Comparison of ENCODE assay signal across 8 cellular contexts in the genomic region with DNA sequence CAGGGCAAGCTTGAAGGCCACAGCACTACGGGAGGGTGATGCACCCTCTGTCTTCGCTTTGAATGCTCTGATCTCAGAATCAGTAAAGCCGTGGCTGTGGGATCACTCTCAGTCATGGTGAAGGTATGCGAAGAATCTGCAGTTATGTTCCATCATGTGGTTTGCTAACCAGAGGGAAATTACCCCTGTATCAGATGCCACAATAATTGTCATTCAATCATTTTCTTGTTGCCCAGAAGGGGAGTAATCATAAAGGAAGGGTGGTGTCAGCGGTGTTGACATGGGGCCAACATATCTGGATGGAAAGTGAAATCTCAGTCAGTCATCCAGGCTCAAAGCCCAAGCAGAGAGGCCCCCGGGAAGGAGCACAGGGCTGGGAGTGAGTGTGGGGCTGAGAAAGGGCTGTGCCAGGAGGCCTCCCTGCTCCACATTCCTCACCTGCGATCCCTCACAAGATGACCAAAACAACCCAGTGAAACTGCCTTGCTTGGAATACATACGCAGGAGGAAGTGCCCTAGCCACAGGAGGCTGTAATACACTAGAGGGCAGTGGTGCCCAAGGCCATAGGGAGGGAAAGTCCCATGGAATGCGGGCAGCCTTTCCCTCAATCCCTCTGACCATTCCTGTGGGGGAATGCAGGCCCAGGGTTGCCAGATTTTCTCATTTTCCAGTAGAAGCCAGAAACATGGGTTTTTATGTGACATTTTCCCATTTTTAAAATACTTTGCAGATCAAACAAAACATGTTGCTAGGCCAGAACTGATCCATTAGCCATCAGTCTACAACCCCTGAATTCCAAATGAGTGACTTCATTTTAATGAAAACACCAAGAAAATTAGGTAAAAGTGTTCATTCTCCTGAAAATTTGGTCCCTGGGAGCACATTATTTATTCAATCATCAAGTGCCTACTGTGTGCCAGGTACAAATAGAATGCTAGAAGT.
DNase-seq lines count a peak whose midpoint lies in the region; ATAC-seq and TF ChIP-seq lines count a peak whose summit lies in the region.

No MANE protein-coding gene starts in this region.

- DNase-seq in Ammon's horn (ENCODE audit: low spot score), result peak; percentile 15
- peak; percentile 98 for DNase-seq in RWPE1 (ENCODE audit: low spot score)
- DNase-seq in fibroblast of the aortic adventitia (ENCODE audit: low read depth), result peak; percentile 92
- DNase-seq in psoas muscle, result peak in 1 of 2 donors; percentile 24
- DNase-seq in stimulated activated CD4-positive, alpha-beta T cell treated with anti-CD3 and anti-CD28 coated beads, Interleukin-4, amount 100 ng/mL, for 4 hours, result no peak
- no peak for DNase-seq in GM19240 (ENCODE audit: insufficient read length, low spot score)

- CTCF ChIA-PET in RWPE1 (lab: Yijun Ruan, JAX), result interaction anchor here (1.0 to 1.3 kb wide), 2 partner anchors 45 to 407 kb away, joined by 3 read pairs; no protein-coding TSS in a partner anchor

- H3K27me3 ChIP-seq in psoas muscle (ENCODE audit: insufficient read depth in 3 of 3, low read length in 2 of 3), result no peaks in the 10 kb centered on the region

- POLR2A ChIA-PET in RWPE1 (lab: Yijun Ruan, JAX; ENCODE audit: low non-redundant PET), result no interaction called here

- H3K27ac ChIP-seq in RWPE1 (peak overlapping the region; percentile 93), psoas muscle (no peak overlapping the region)

- TF ChIP-seq CTCF in GM12872 (IDR thresholded peaks at IDR 0.05; ENCODE audit: insufficient read depth, low read depth, low read length) (peak; percentile 52), RWPE1 (conservative IDR thresholded peaks at IDR 0.05; ENCODE audit: low read depth) (peak; percentile 83), fibroblast of the aortic adventitia (IDR thresholded peaks at IDR 0.05; ENCODE audit: insufficient read depth, low read length) (peak; percentile 72), psoas muscle (IDR thresholded peaks at IDR 0.05) (peak; percentile 48)

- ATAC-seq in psoas muscle, result peak; percentile 64 to 84 (median 70)
- ATAC-seq in HG02973 (IDR thresholded peaks at IDR 0.05; ENCODE audit: unreplicated experiment), result no peak

- no peaks in the 10 kb centered on the region for H3K9me3 ChIP-seq in psoas muscle

- no peak overlapping the region for H3K4me3 ChIP-seq in fibroblast of the aortic adventitia (ENCODE audit: low read depth, low read length)
- no peak overlapping the region for H3K4me3 ChIP-seq in psoas muscle

- H3K4me1 ChIP-seq in psoas muscle, result no peaks in the 10 kb centered on the region

- WGBS in psoas muscle, 3 donors, result 30 to 33% (median 33%) methylated on average over 9 of the region's 9 CpGs

- intact Hi-C loops in psoas muscle (cut with DNase I), result loop anchor here in 1 of 2 donors (5.0 kb wide), 1 partner anchor 161 kb away; no protein-coding TSS in a partner anchor

- no peaks in the 10 kb centered on the region for H3K36me3 ChIP-seq in psoas muscle (ENCODE audit: insufficient read depth in 1 of 2, low read depth in 1 of 2)

Comparison
In these comparisons a context has a peak if more than half of its experiments do, and no peak if none do; other contexts are left out.
1. DNase-seq: peak in Ammon's horn (single experiment), RWPE1 (single experiment) and fibroblast of the aortic adventitia (single experiment); none in stimulated activated CD4-positive, alpha-beta T cell treated with anti-CD3 and anti-CD28 coated beads, Interleukin-4, amount 100 ng/mL, for 4 hours (0 of 2) and GM19240 (single experiment).
2. Peak in every context shown above with its lines, with median percentiles within 50 percentile points of each other: CTCF ChIP-seq.